25 cellular contexts compared by ENCODE assay signal in the genomic region with DNA sequence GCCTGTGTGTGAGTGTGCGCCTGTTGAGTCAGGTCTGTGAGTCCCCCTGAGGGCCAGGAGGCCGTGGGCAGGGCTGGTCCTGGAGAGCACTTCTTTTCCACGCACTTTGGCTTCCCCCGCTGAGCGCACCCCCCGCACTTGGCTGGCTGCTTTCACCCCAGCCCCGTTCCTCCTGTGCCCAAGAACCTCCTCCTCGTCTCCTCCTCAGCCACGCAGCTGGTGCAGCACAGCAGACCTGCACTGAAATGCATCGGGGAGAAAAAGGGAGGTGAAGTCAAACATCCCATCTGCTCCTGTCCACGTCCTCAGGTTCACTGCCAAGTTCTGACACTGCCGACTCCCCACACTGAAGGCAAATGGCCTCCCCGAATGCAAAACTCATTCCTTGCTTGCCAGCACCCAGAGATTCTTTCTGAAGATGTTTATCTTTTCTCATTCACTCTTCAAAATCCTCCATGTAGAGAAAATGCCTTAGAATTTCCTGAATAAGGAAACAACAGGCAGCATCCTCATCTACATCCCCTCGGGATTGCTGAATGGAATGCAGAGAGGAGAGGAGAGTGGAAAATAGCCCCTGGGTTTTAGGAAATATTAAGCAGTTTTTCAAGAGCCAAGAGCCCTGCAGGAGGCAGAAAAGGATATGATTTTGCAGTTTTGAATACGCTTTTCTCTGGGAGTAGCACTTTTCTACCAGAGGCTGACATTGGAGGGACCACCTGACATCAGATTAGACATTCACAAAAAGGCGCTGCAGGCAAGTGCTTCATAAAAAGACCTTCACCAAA.
DNase-seq lines count a peak whose midpoint lies in the region; ATAC-seq and TF ChIP-seq lines count a peak whose summit lies in the region.
"Had no signal": no experiment of that assay in that cellular context is flagged by ENCODE, and none has a peak within 500 bp of the region (broad histone marks: within the 10 kb centered on the region; RNA-seq: fewer than 3 reads in every experiment).

No MANE protein-coding gene starts in this region.

- intact Hi-C loops in psoas muscle (cut with DNase I), result loop anchor here in 1 of 2 donors (5.0 kb wide), 1 partner anchor 274 kb away; no protein-coding TSS in a partner anchor
- intact Hi-C loops in natural killer cell (cut with micrococcal nuclease), result no loop called here

- WGBS in psoas muscle, 3 donors, result 29 to 41% (median 31%) methylated on average over 16 of the region's 16 CpGs

- ATAC-seq in psoas muscle (no peak), HG02642 (IDR thresholded peaks at IDR 0.05; ENCODE audit: poor library complexity, unreplicated experiment) (no peak), natural killer cell (no peak)
- ATAC-seq: esophagus mucosa, right lobe of liver had no signal

- H3K9me3 ChIP-seq in SK-N-MC (ENCODE audit: low read depth, low read length), result no peaks in the 10 kb centered on the region
- no peaks in the 10 kb centered on the region for H3K9me3 ChIP-seq in psoas muscle
- H3K9me3 ChIP-seq: left ventricle myocardium inferior, right lobe of liver had no signal

- H3K27me3 Mint-ChIP-seq in glutamatergic neuron (ENCODE audit: unreplicated experiment) (peaks cover 5% of the 10 kb centered on the region), osteocyte (ENCODE audit: unreplicated experiment) (no peaks in the 10 kb centered on the region), natural killer cell (ENCODE audit: low read depth in 2 of 2) (peaks cover 3 to 9% of the 10 kb centered on the region in 2 donors)

- peaks cover 23% of the 10 kb centered on the region for H3K4me1 Mint-ChIP-seq in glutamatergic neuron (ENCODE audit: low read depth, unreplicated experiment)
- peaks cover 12% of the 10 kb centered on the region for H3K4me1 Mint-ChIP-seq in osteocyte (ENCODE audit: unreplicated experiment)
- H3K4me1 Mint-ChIP-seq in natural killer cell, result no peaks in the 10 kb centered on the region

- H3K27ac Mint-ChIP-seq in glutamatergic neuron (ENCODE audit: unreplicated experiment) (peak overlapping the region; percentile 67), osteocyte (ENCODE audit: unreplicated experiment) (no peak overlapping the region), natural killer cell (no peak overlapping the region)
- H3K27ac Mint-ChIP-seq: T-helper 1 cell treated with Interleukin-12 subunit alpha and Interleukin-12 subunit beta and Interleukin-4 antibody, amounts not matched to agents 30 μg/mL and 1 μg/mL, for 36 hours had no signal

- TF ChIP-seq CTCF in glutamatergic neuron (IDR thresholded peaks at IDR 0.05; ENCODE audit: partially characterized antibody, unreplicated experiment) (no peak), osteocyte (IDR thresholded peaks at IDR 0.05) (peak; percentile 38), psoas muscle (IDR thresholded peaks at IDR 0.05) (no peak), natural killer cell (IDR thresholded peaks at IDR 0.05) (no peak)

- peak; percentile 61 for DNase-seq in G401 (ENCODE audit: low spot score)
- DNase-seq in SK-N-MC (ENCODE audit: low read depth, low spot score), result peak; percentile 52
- no peak for DNase-seq in glutamatergic neuron
- DNase-seq in osteocyte (ENCODE audit: extremely low spot score, unreplicated experiment), result no peak
- DNase-seq in psoas muscle, result no peak
- no peak for DNase-seq in activated naive CD4-positive, alpha-beta T cell treated with anti-CD3 and anti-CD28 coated beads, Interleukin-2, amount 50 U/mL, for 16 hours
- DNase-seq in natural killer cell, result no peak
- DNase-seq: activated CD4-positive, alpha-beta T cell treated with anti-CD3 and anti-CD28 coated beads, Interleukin-2, amount 50 U/mL, for 4 hours; Calu3; EL; KBM-7; left ventricle myocardium inferior; midbrain; MV-4-11; NCI-H1694 treated with DMSO at 0.1 percent for 48 hours; NCI-H345; NCI-H82; right lobe of liver; SIG-M5; stimulated activated CD4-positive, alpha-beta T cell treated with anti-CD3 and anti-CD28 coated beads, Interleukin-15, amount 100 ng/mL, for 24 hours; substantia nigra; WERI-Rb-1 had no signal

- peaks cover 0 to 6% (median 0%) of the 10 kb centered on the region in 3 donors for H3K27me3 ChIP-seq in psoas muscle (ENCODE audit: insufficient read depth in 3 of 3, low read length in 2 of 3)
- H3K27me3 ChIP-seq: right lobe of liver had no signal

- H3K9ac ChIP-seq in SK-N-MC (ENCODE audit: insufficient read length), result no peak overlapping the region

- H3K27ac ChIP-seq in SK-N-MC (no peak overlapping the region), psoas muscle (no peak overlapping the region)
- H3K27ac ChIP-seq: left ventricle myocardium inferior, right lobe of liver, WERI-Rb-1 had no signal

- H3K4me3 ChIP-seq in SK-N-MC, result no peak overlapping the region
- no peak overlapping the region for H3K4me3 ChIP-seq in psoas muscle
- H3K4me3 ChIP-seq: left ventricle myocardium inferior, right lobe of liver had no signal

- no peaks in the 10 kb centered on the region for H3K36me3 ChIP-seq in SK-N-MC (ENCODE audit: insufficient read depth, low read length)
- no peaks in the 10 kb centered on the region for H3K36me3 ChIP-seq in psoas muscle (ENCODE audit: insufficient read depth in 1 of 2, low read depth in 1 of 2)
- H3K36me3 ChIP-seq: left ventricle myocardium inferior, right lobe of liver, WERI-Rb-1 had no signal

- no peaks in the 10 kb centered on the region for H3K4me1 ChIP-seq in psoas muscle
- H3K4me1 ChIP-seq: left ventricle myocardium inferior, right lobe of liver had no signal

- H3K4me3 Mint-ChIP-seq in glutamatergic neuron (ENCODE audit: unreplicated experiment) (no peak overlapping the region), osteocyte (ENCODE audit: unreplicated experiment) (no peak overlapping the region), natural killer cell (no peak overlapping the region)
- H3K4me3 Mint-ChIP-seq: T-helper 1 cell treated with Interleukin-12 subunit alpha and Interleukin-12 subunit beta and Interleukin-4 antibody, amounts not matched to agents 30 μg/mL and 1 μg/mL, for 36 hours had no signal

- in situ Hi-C loops in G401 (cut with HindIII; ENCODE audit: low sequenced_read_pairs), result no loop called here

- H3K9me3 Mint-ChIP-seq in glutamatergic neuron (ENCODE audit: unreplicated experiment) (peaks cover 11% of the 10 kb centered on the region), osteocyte (ENCODE audit: unreplicated experiment) (no peaks in the 10 kb centered on the region), natural killer cell (no peaks in the 10 kb centered on the region)
- H3K9me3 Mint-ChIP-seq: T-helper 1 cell treated with Interleukin-12 subunit alpha and Interleukin-12 subunit beta and Interleukin-4 antibody, amounts not matched to agents 30 μg/mL and 1 μg/mL, for 36 hours had no signal

- H3K36me3 Mint-ChIP-seq in glutamatergic neuron (ENCODE audit: unreplicated experiment) (no peaks in the 10 kb centered on the region), osteocyte (ENCODE audit: unreplicated experiment) (no peaks in the 10 kb centered on the region), natural killer cell (no peaks in the 10 kb centered on the region)

Comparison
In these comparisons a context has a peak if more than half of its experiments do, and no peak if none do; other contexts are left out.
1. DNase-seq: peak in G401 (single experiment) and SK-N-MC (single experiment); none in glutamatergic neuron (single experiment), osteocyte (single experiment), psoas muscle (0 of 2), activated naive CD4-positive, alpha-beta T cell treated with anti-CD3 and anti-CD28 coated beads, Interleukin-2, amount 50 U/mL, for 16 hours (single experiment) and natural killer cell (single experiment).